33 cellular contexts compared by ENCODE assay signal in the genomic region with DNA sequence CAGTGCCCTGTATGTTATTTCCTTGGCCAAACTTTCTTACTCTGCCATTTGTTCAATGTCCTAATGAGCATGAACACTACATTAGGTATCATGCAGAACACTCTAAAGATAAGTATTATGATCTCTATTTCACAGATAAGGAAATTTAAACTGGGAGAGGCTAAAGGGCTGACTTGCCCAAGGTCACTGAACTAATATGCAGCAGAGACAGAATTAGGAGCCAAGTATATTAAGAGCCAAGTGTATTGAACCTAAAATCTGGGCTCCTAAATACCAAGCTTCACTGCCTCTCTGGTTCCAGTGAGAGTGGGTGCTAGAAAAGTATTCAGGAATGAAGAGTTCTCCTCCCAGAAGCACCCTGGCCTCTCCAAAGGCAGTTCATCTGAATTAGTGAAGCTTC.
"Had no signal": no experiment of that assay in that cellular context is flagged by ENCODE, and none has a peak within 500 bp of the region (broad histone marks: within the 10 kb centered on the region; RNA-seq: fewer than 3 reads in every experiment).

No MANE protein-coding gene starts in this region.

- H3K4me2 ChIP-seq: KMS-11 had no signal

- H3K36me3 ChIP-seq: MG63 had no signal

- DNase-seq: Karpas-422, Kasumi-1, MG63, MM.1S, MV-4-11, NCI-H1048, NCI-H1092, NCI-H1092 treated with DMSO at 0.1 percent for 48 hours, NCI-H1105, NCI-H1105 treated with DMSO at 0.1 percent for 48 hours, NCI-H1417, NCI-H1417 treated with DMSO at 0.1 percent for 48 hours, NCI-H1436, NCI-H1436 treated with DMSO at 0.1 percent for 48 hours, NCI-H1694, NCI-H1694 treated with DMSO at 0.1 percent for 48 hours, NCI-H187, NCI-H187 treated with DMSO at 0.1 percent for 48 hours, NCI-H1930, NCI-H2029, NCI-H2029 treated with DMSO at 0.1 percent for 48 hours, NCI-H2081, NCI-H2081 treated with DMSO at 0.1 percent for 48 hours, NCI-H2107, NCI-H2171, NCI-H2171 treated with DMSO at 0.1 percent for 48 hours, NCI-H2227 treated with DMSO at 0.1 percent for 48 hours, NCI-H226, NCI-H345, NCI-H446, NCI-H446 treated with DMSO at 0.1 percent for 48 hours, NCI-H510A had no signal

- H3K4me3 ChIP-seq: MG63 had no signal

- H3K9ac ChIP-seq: KMS-11 had no signal

- H3K27ac ChIP-seq: KMS-11 had no signal

- H3K9me3 ChIP-seq: MG63 had no signal
